Comparison of ENCODE assay signal across 1 cellular context in genomic region chr7:150333659-150334058, GRCh38.
TF ChIP-seq lines count a peak whose summit lies in the region.

No MANE protein-coding gene starts in this region.

TF ChIP-seq in K562, 482 proteins besides CTCF, POLR2A, EP300 and RAD21:
- TF ChIP-seq KLF10 (CRISPR knock-in tag; IDR thresholded peaks at IDR 0.05): no peak
- TF ChIP-seq POLR2G (IDR thresholded peaks at IDR 0.05; ENCODE audit: low read depth, low read length): peak; percentile 19; the same call in 1 of the 2 replicates
- TF ChIP-seq MAX (CRISPR knock-in tag; IDR thresholded peaks at IDR 0.05): 0 out of 2 replicates have a peak, but pooled peaks have one; percentile 28
- TF ChIP-seq SMAD1 (IDR thresholded peaks at IDR 0.05; ENCODE audit: low read depth, low read length, partially characterized antibody): no peak
- TF ChIP-seq TARDBP (IDR thresholded peaks at IDR 0.05): no peak
- 0 out of 2 replicates have a peak, but pooled peaks have one; percentile 16 for TF ChIP-seq CEBPG (CRISPR knock-in tag; IDR thresholded peaks at IDR 0.05)
- no peak for TF ChIP-seq CEBPG (tag; conservative IDR thresholded peaks at IDR 0.05 in 1 of 2, IDR thresholded peaks at IDR 0.05 in 1 of 2)
- peak; percentile 15 for TF ChIP-seq RBBP5 (IDR thresholded peaks at IDR 0.05; ENCODE audit: borderline replicate concordance, insufficient read depth, low read length, poor library complexity, severe bottlenecking)
